8 cellular contexts compared by ENCODE assay signal in the genomic region with DNA sequence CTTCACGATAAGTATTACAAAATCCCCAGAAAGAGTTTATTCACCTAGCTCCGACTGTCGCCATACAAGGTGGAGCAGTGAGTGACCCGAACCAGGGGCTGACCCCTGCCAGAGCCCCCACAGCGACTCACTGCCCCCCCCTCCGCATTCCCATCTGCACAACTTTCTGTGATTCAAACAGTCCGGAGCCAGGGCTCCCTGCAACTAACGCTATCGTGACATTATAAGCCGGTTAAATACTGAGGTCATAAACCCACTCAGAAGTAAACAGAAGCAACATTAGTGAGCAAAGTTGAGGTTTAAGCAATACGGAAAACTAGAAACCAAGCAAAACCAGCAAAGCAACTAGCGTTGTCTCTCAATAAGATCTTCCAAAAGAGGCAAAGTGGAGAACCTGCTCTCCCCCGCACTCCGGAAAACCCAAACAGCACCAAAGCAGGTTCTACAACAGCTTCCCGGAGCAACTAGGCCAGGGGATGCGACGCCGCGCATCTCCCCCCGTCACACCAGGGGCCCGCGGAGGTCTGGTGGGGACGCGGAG. TPM values are rescaled to one million over a fixed set of nuclear protein-coding genes. Genes with fewer than 3 reads are reported as not detected.
DNase-seq lines count a peak whose midpoint lies in the region; ATAC-seq, FAIRE-seq and TF ChIP-seq lines count a peak whose summit lies in the region.

No MANE protein-coding gene starts in this region.

- no peak for TF ChIP-seq POLR2A in K562 (conservative IDR thresholded peaks at IDR 0.05)

- H3K9ac ChIP-seq in K562 (ENCODE audit: insufficient read depth in 1 of 2, low read depth in 2 of 2, low read length in 2 of 2), result peak overlapping the region; percentile 86 to 96

- H3K79me2 ChIP-seq in K562 (ENCODE audit: control insufficient read depth, insufficient read depth, low read length), result peaks cover 63% of the 10 kb centered on the region

- CTCF ChIA-PET in K562 (lab: Yijun Ruan, JAX; ENCODE audit: low intra/inter-chr PET ratio), result interaction anchor here (0.7 kb wide), 1 partner anchor 37 kb away, joined by 3 read pairs; no protein-coding TSS in a partner anchor

- no peaks in the 10 kb centered on the region for H3K9me1 ChIP-seq in K562 (ENCODE audit: control insufficient read depth, insufficient read depth, low read length)

- under 1% methylated on average over 24 of the region's 24 CpGs for WGBS in K562 (ENCODE audit: insufficient coverage, low coverage, missing lambda C conversion rate)

- DNase-seq in LoVo (ENCODE audit: low spot score) (peak; percentile 14), K562 (ENCODE audit: extremely low read depth in 1 of 4, low spot score in 3 of 4) (peak; percentile 23 to 53 (median 38)), kidney glomerular epithelial cell (lab: John Stamatoyannopoulos, UW) (peak; percentile 10), cerebellum (ENCODE audit: low spot score) (no peak), DMS79 (lab: John Stamatoyannopoulos, UW) (no peak)
- DNase-seq in stimulated activated effector memory CD8-positive, alpha-beta T cell treated with anti-CD3 and anti-CD28 coated beads, Interleukin-12 subunit alpha, Interleukin-12 subunit beta, amount 100 ng/mL, for 72 hours (ENCODE audit: low spot score in 2 of 2), result no peak

- peak overlapping the region; percentile 95 for H3K27ac Mint-ChIP-seq in stimulated activated effector memory CD8-positive, alpha-beta T cell treated with anti-CD3 and anti-CD28 coated beads, Interleukin-12 subunit alpha, Interleukin-12 subunit beta, amount 100 ng/mL, for 72 hours

- no TSS peak for BruUV-seq in K562 (replicated peaks; lab: Mats Ljungman, UMichigan)

- peaks cover 31 to 44% of the 10 kb centered on the region in 2 experiments for H3K4me1 ChIP-seq in K562 (replicated peaks in 1 of 2; ENCODE audit: control insufficient read depth in 2 of 2, insufficient read depth in 2 of 2, low read length in 2 of 2)

- intact Hi-C loops in K562 (cut with micrococcal nuclease), result loop anchor here (1.0 kb wide), 1 partner anchor 54 kb away; no protein-coding TSS in a partner anchor

- H3K4me3 Mint-ChIP-seq in stimulated activated effector memory CD8-positive, alpha-beta T cell treated with anti-CD3 and anti-CD28 coated beads, Interleukin-12 subunit alpha, Interleukin-12 subunit beta, amount 100 ng/mL, for 72 hours, result peak overlapping the region; percentile 97

- no peaks in the 10 kb centered on the region for H3K27me3 ChIP-seq in K562 (ENCODE audit: control insufficient read depth in 2 of 2, insufficient read depth in 2 of 2, low read length in 2 of 2)

- no peak for TF ChIP-seq RAD21 in K562 (CRISPR knock-in tag; conservative IDR thresholded peaks at IDR 0.05 in 1 of 2, IDR thresholded peaks at IDR 0.05 in 1 of 2)

- in situ Hi-C loops in K562 (cut with MboI), result no loop called here

- POLR2A ChIA-PET in K562 (lab: Yijun Ruan, JAX), result interaction anchor here (0.6 to 3.2 kb wide), 10 partner anchors 11 to 72 kb away, joined by 3 to 12 read pairs (median 4); no protein-coding TSS in a partner anchor

- H3K4me3 ChIP-seq in K562, result peak overlapping the region; percentile 91

- H2AFZ ChIP-seq in K562 (ENCODE audit: low read depth, low read length), result peak overlapping the region; percentile 81

- H3K36me3 Mint-ChIP-seq in stimulated activated effector memory CD8-positive, alpha-beta T cell treated with anti-CD3 and anti-CD28 coated beads, Interleukin-12 subunit alpha, Interleukin-12 subunit beta, amount 100 ng/mL, for 72 hours, result peaks cover 17% of the 10 kb centered on the region

- H4K20me1 ChIP-seq in K562 (replicated peaks; ENCODE audit: control insufficient read depth, insufficient read depth, low read length), result peaks cover 7% of the 10 kb centered on the region

- peak overlapping the region; percentile 88 for H3K4me2 ChIP-seq in K562 (ENCODE audit: insufficient read depth, low read length)

- FAIRE-seq in K562 (lab: Jason Lieb, UNC), result no peak

- no peak for TF ChIP-seq EP300 in K562 (IDR thresholded peaks at IDR 0.05; ENCODE audit: low read length)

- peak; percentile 19 for ATAC-seq in GM18511 (IDR thresholded peaks at IDR 0.05; ENCODE audit: unreplicated experiment)
- peak; percentile 8 for ATAC-seq in K562
- peak; percentile 60 for ATAC-seq in stimulated activated effector memory CD8-positive, alpha-beta T cell treated with anti-CD3 and anti-CD28 coated beads, Interleukin-12 subunit alpha, Interleukin-12 subunit beta, amount 100 ng/mL, for 72 hours
- ATAC-seq in GM19397 (IDR thresholded peaks at IDR 0.05; ENCODE audit: unreplicated experiment), result no peak

- peaks cover 28% of the 10 kb centered on the region for H3K4me1 Mint-ChIP-seq in stimulated activated effector memory CD8-positive, alpha-beta T cell treated with anti-CD3 and anti-CD28 coated beads, Interleukin-12 subunit alpha, Interleukin-12 subunit beta, amount 100 ng/mL, for 72 hours

- H3K27ac ChIP-seq in K562 (ENCODE audit: extremely low read depth, low read depth, low read length), result peak overlapping the region; percentile 84

- no peaks in the 10 kb centered on the region for H3K9me3 Mint-ChIP-seq in stimulated activated effector memory CD8-positive, alpha-beta T cell treated with anti-CD3 and anti-CD28 coated beads, Interleukin-12 subunit alpha, Interleukin-12 subunit beta, amount 100 ng/mL, for 72 hours

- H3K9me3 ChIP-seq in K562 (replicated peaks; ENCODE audit: control insufficient read depth, insufficient read depth, low read depth, low read length), result no peaks in the 10 kb centered on the region

- H3K36me3 ChIP-seq in K562 (ENCODE audit: control insufficient read depth, insufficient read depth, low read length), result peaks cover 12% of the 10 kb centered on the region; the same call in 2 of the 3 replicates

- TF ChIP-seq CTCF in K562 (IDR thresholded peaks at IDR 0.05 in 2 of 3, conservative IDR thresholded peaks at IDR 0.05 in 1 of 3; ENCODE audit: insufficient read depth in 2 of 3, low read depth in 1 of 3, low read length in 3 of 3), result no peak

TF ChIP-seq in K562, 482 proteins besides CTCF, POLR2A, EP300 and RAD21 (continues in another document):
- no peak; the same call in 1 of the 2 replicates for TF ChIP-seq EHMT2 (IDR thresholded peaks at IDR 0.05)
- TF ChIP-seq MIER1 (IDR thresholded peaks at IDR 0.05; ENCODE audit: low read depth), result 0 out of 2 replicates have a peak, but pooled peaks have one; percentile 24
- TF ChIP-seq HMG20B (CRISPR knock-in tag; IDR thresholded peaks at IDR 0.05), result no peak

RNA-seq across cellular contexts. Expression of a gene that starts 0.6 kb away (rescaled TPM):
- 248 and 515 TPM in 2 replicates for total RNA-seq in K562 (2011; cell fraction: chromatin; rRNA removed; ENCODE audit: low replicate concordance)
- 301 and 313 TPM in 2 replicates for total RNA-seq in K562 (2011; cell fraction: nucleolus; rRNA removed)
- 253 and 254 TPM in 2 replicates for total RNA-seq in K562 (2011; cell fraction: nucleoplasm; rRNA removed)
- total RNA-seq in K562 (2014; rRNA removed), result 60.7 and 87.6 TPM in 2 replicates
- total RNA-seq in K562 (2014; rRNA removed; fragmentation: Illumina TruSeq; extraction: Trizol), result 29.7 and 37.8 TPM in 2 replicates
- total RNA-seq in K562 (2015; rRNA removed; fragmentation: Illumina TruSeq; extraction: Trizol), result 34.6 and 36.5 TPM in 2 replicates
- total RNA-seq in K562 (2021), result 97.1 and 104 TPM in 2 replicates
- polyA plus RNA-seq in K562 (2011; rRNA removed), result 31.3 and 55.8 TPM in 2 replicates
- 39.6 and 62.6 TPM in 2 replicates for polyA plus RNA-seq in K562 (2011; cell fraction: cytosol; rRNA removed)
- 124 and 159 TPM in 2 replicates for polyA plus RNA-seq in K562 (2011; cell fraction: nucleus; rRNA removed)
- 68.9 and 85.0 TPM in 2 replicates for polyA plus RNA-seq in K562 (2012)
- 48.2 and 61.1 TPM in 2 replicates for polyA plus RNA-seq in K562 (2014; fragmentation: Illumina TruSeq; extraction: Trizol)
- 1 to 10 TPM; 2.6 to 3.2 TPM for polyA plus RNA-seq in K562 (2014; fragmentation: Nextera tagmentation; extraction: Ambion mirVana)
- polyA plus RNA-seq in K562 (2014; rRNA removed), result 43.7 and 47.9 TPM in 2 replicates
- 74.0 and 80.8 TPM in 2 replicates for polyA minus RNA-seq in K562 (2011; rRNA and poly(A)+ RNA removed)
- 83.2 and 91.7 TPM in 2 replicates for polyA minus RNA-seq in K562 (2011; cell fraction: cytosol; rRNA and poly(A)+ RNA removed)
- 53.2 and 90.0 TPM in 2 replicates for polyA minus RNA-seq in K562 (2011; cell fraction: nucleus; rRNA and poly(A)+ RNA removed)
- 63.3 TPM for total RNA-seq in cerebellum

RNA-seq across cellular contexts. Expression of a gene that starts 38.4 kb away (rescaled TPM):
- 150 and 300 TPM in 2 replicates for total RNA-seq in K562 (2011; cell fraction: chromatin; rRNA removed; ENCODE audit: low replicate concordance)
- total RNA-seq in K562 (2011; cell fraction: nucleolus; rRNA removed), result 278 and 303 TPM in 2 replicates
- 246 and 254 TPM in 2 replicates for total RNA-seq in K562 (2011; cell fraction: nucleoplasm; rRNA removed)
- total RNA-seq in K562 (2014; rRNA removed) (76.9 and 81.2 TPM in 2 replicates), K562 (2014; rRNA removed; fragmentation: Illumina TruSeq; extraction: Trizol) (70.8 and 83.3 TPM in 2 replicates), K562 (2015; rRNA removed; fragmentation: Illumina TruSeq; extraction: Trizol) (79.4 and 82.9 TPM in 2 replicates), K562 (2021) (76.9 and 77.0 TPM in 2 replicates), cerebellum (25.0 TPM)
- polyA plus RNA-seq in K562 (2011; rRNA removed) (166 and 198 TPM in 2 replicates), K562 (2014; fragmentation: Illumina TruSeq; extraction: Trizol) (77.7 and 80.1 TPM in 2 replicates), K562 (2014; fragmentation: Nextera tagmentation; extraction: Ambion mirVana) (100 to 1,000 TPM in 1 of 2 experiments, 10 to 100 TPM in 1; 86.1 to 136 TPM), K562 (2014; rRNA removed) (104 and 123 TPM in 2 replicates)
- polyA plus RNA-seq in K562 (2011; cell fraction: cytosol; rRNA removed), result 146 and 171 TPM in 2 replicates
- 119 and 128 TPM in 2 replicates for polyA plus RNA-seq in K562 (2011; cell fraction: nucleus; rRNA removed)
- 60.3 and 72.1 TPM in 2 replicates for polyA plus RNA-seq in K562 (2012)
- polyA minus RNA-seq in K562 (2011; rRNA and poly(A)+ RNA removed), result 111 and 112 TPM in 2 replicates
- polyA minus RNA-seq in K562 (2011; cell fraction: cytosol; rRNA and poly(A)+ RNA removed), result 39.2 and 49.7 TPM in 2 replicates
- 104 and 153 TPM in 2 replicates for polyA minus RNA-seq in K562 (2011; cell fraction: nucleus; rRNA and poly(A)+ RNA removed)

Comparison
In these comparisons a context has a peak if more than half of its experiments do, and no peak if none do; other contexts are left out.
1. DNase-seq: peak in LoVo (single experiment), K562 (4 of 4) and kidney glomerular epithelial cell (single experiment); none in stimulated activated effector memory CD8-positive, alpha-beta T cell treated with anti-CD3 and anti-CD28 coated beads, Interleukin-12 subunit alpha, Interleukin-12 subunit beta, amount 100 ng/mL, for 72 hours (0 of 2), cerebellum (single experiment) and DMS79 (single experiment).